8 cellular contexts compared by ENCODE assay signal in the genomic region with DNA sequence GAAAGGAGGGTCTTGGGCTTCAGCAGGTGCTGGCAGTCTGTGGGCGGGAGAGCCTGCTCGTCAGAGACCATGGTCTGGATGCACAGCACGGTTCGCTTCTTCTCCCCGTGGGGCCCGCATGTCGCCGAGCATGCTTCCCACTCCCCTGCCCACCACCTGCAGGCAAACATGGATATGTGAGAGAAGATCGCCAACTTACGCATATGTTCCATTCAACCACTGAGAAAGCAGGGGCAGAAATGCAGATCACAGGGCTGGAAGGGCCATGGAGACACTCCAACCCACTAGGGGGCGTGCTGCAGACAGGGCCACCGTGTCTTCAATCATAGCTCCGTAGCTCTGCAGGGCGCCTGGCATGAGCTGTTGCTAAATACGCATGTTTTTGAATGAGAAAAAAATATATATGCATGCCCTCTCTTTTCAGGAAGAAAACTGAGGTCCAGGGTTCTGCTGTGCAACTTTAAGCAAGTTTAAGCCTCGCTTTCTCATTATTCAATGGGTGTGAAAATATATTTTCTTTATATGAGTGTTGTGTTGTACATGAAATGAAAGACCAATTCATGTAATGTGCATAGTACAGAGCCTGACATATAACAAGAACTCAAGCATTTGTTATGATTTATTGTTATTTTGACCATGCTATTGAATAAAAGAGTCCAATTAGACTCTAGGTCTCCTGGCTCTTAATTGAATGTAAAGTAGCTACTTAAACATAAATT.
DNase-seq lines count a peak whose midpoint lies in the region; TF ChIP-seq lines count a peak whose summit lies in the region.

No MANE protein-coding gene starts in this region.

- TF ChIP-seq POLR2A in erythroblast (IDR thresholded peaks at IDR 0.05; ENCODE audit: low read length) = no peak

- H3K27ac Mint-ChIP-seq in immature natural killer cell = no peak overlapping the region

- H3K36me3 Mint-ChIP-seq in immature natural killer cell = no peaks in the 10 kb centered on the region

- H3K9me3 Mint-ChIP-seq in immature natural killer cell = peaks cover 0 to 3% (median 0%) of the 10 kb centered on the region in 6 donors

- no peaks in the 10 kb centered on the region for H3K36me3 ChIP-seq in WERI-Rb-1

- no peaks in the 10 kb centered on the region for H3K9me3 ChIP-seq in WERI-Rb-1 (ENCODE audit: severe bottlenecking)

- peak; percentile 74 for DNase-seq in activated effector memory CD4-positive, alpha-beta T cell treated with anti-CD3 and anti-CD28 coated beads, Interleukin-2, amount 50 U/mL, for 16 hours
- DNase-seq in activated effector memory CD4-positive, alpha-beta T cell treated with Interleukin-2 at 50 U/mL for 16 hours = no peak
- DNase-seq in HT-29 (ENCODE audit: low spot score) (peak; percentile 43), WERI-Rb-1 (peak; percentile 67), erythroblast (lab: John Stamatoyannopoulos, UW) (peak; percentile 31 to 52), immature natural killer cell (no peak), DMS153 (lab: John Stamatoyannopoulos, UW) (no peak)
- DNase-seq in stimulated activated CD4-positive, alpha-beta T cell treated with anti-CD3 and anti-CD28 coated beads, Interleukin-2, amount 100 ng/mL, for 48 hours = peak; percentile 33 to 56

- peaks cover 0 to 5% (median 2%) of the 10 kb centered on the region in 3 donors for H3K27me3 Mint-ChIP-seq in immature natural killer cell (ENCODE audit: low read depth in 3 of 3)

- no peaks in the 10 kb centered on the region for H3K4me1 Mint-ChIP-seq in immature natural killer cell

- H3K27me3 ChIP-seq in WERI-Rb-1 (ENCODE audit: insufficient read depth, low read depth, severe bottlenecking) = peaks cover 83% of the 10 kb centered on the region

- no peak overlapping the region for H3K4me3 Mint-ChIP-seq in immature natural killer cell

- TF ChIP-seq CTCF in WERI-Rb-1 (IDR thresholded peaks at IDR 0.05; ENCODE audit: low read depth, low read length) = peak; percentile 89

- H3K27ac ChIP-seq in WERI-Rb-1 = no peak overlapping the region

- no peak overlapping the region for H3K4me3 ChIP-seq in WERI-Rb-1 (ENCODE audit: low read depth, low read length)

Comparison
In these comparisons a context has a peak if more than half of its experiments do, and no peak if none do; other contexts are left out.
1. DNase-seq: peak in activated effector memory CD4-positive, alpha-beta T cell treated with anti-CD3 and anti-CD28 coated beads, Interleukin-2, amount 50 U/mL, for 16 hours (single experiment), HT-29 (single experiment), WERI-Rb-1 (single experiment), erythroblast (2 of 2) and stimulated activated CD4-positive, alpha-beta T cell treated with anti-CD3 and anti-CD28 coated beads, Interleukin-2, amount 100 ng/mL, for 48 hours (2 of 2); none in activated effector memory CD4-positive, alpha-beta T cell treated with Interleukin-2 at 50 U/mL for 16 hours (single experiment), immature natural killer cell (0 of 3) and DMS153 (single experiment).